Comparison of ENCODE assay signal across 8 cellular contexts in genomic region chr18:3262234-3263171, GRCh38. TPM values are rescaled to one million over a fixed set of nuclear protein-coding genes. Genes with fewer than 3 reads are reported as not detected.
DNase-seq lines count a peak whose midpoint lies in the region; ATAC-seq and TF ChIP-seq lines count a peak whose summit lies in the region.

No MANE protein-coding gene starts in this region.

- H3K4me1 Mint-ChIP-seq in T-helper 2 cell treated with Interferon-gamma antibody and Interleukin-4, amounts not matched to agents 5 μg/mL and 100 μg/mL, for 36 hours (ENCODE audit: low read depth): peaks cover 77% of the 10 kb centered on the region
- H3K4me1 Mint-ChIP-seq in dendritic cell treated with granulocyte-macrophage colony-stimulating factor and Interleukin-4, amounts not matched to agents 40 ng/mL and 50 ng/mL, for 4 days (ENCODE audit: low read depth): peaks cover 62% of the 10 kb centered on the region
- H3K4me1 Mint-ChIP-seq in memory B cell: peaks cover 51% of the 10 kb centered on the region

- intact Hi-C loops in dendritic cell treated with granulocyte-macrophage colony-stimulating factor and Interleukin-4, amounts not matched to agents 40 ng/mL and 50 ng/mL, for 4 days (cut with micrococcal nuclease): no loop called here

- peaks cover 38 to 61% of the 10 kb centered on the region in 2 donors for H3K4me1 ChIP-seq in thoracic aorta (ENCODE audit: control insufficient read depth in 1 of 2, low read depth in 2 of 2)

- H3K27ac Mint-ChIP-seq in T-helper 2 cell treated with Interferon-gamma antibody and Interleukin-4, amounts not matched to agents 5 μg/mL and 100 μg/mL, for 36 hours: peak overlapping the region; percentile 99
- peak overlapping the region; percentile 99 for H3K27ac Mint-ChIP-seq in dendritic cell treated with granulocyte-macrophage colony-stimulating factor and Interleukin-4, amounts not matched to agents 40 ng/mL and 50 ng/mL, for 4 days
- peak overlapping the region; percentile 98 for H3K27ac Mint-ChIP-seq in memory B cell

- H3K9me3 ChIP-seq in thoracic aorta: no peaks in the 10 kb centered on the region

- no peaks in the 10 kb centered on the region for H3K27me3 Mint-ChIP-seq in T-helper 2 cell treated with Interferon-gamma antibody and Interleukin-4, amounts not matched to agents 5 μg/mL and 100 μg/mL, for 36 hours (ENCODE audit: low read depth)
- no peaks in the 10 kb centered on the region for H3K27me3 Mint-ChIP-seq in dendritic cell treated with granulocyte-macrophage colony-stimulating factor and Interleukin-4, amounts not matched to agents 40 ng/mL and 50 ng/mL, for 4 days
- H3K27me3 Mint-ChIP-seq in memory B cell: no peaks in the 10 kb centered on the region

- DNase-seq in NK-92 treated with Interleukin-12 subunit alpha and Interleukin-12 subunit beta, amount 100 ng/mL, for 24 hours (lab: John Stamatoyannopoulos, UW): peak; percentile 22
- DNase-seq in NK-92 (lab: John Stamatoyannopoulos, UW; ENCODE audit: unreplicated experiment) (no peak), memory B cell (ENCODE audit: low spot score in 2 of 2) (peak; percentile 14 to 43), thoracic aorta (ENCODE audit: low spot score) (no peak), H4 (ENCODE audit: low spot score) (no peak)
- no peak for DNase-seq in T-helper 2 cell treated with Interferon-gamma antibody and Interleukin-4, amounts not matched to agents 5 μg/mL and 100 μg/mL, for 36 hours (ENCODE audit: low spot score)

- no peaks in the 10 kb centered on the region for H3K9me3 Mint-ChIP-seq in T-helper 2 cell treated with Interferon-gamma antibody and Interleukin-4, amounts not matched to agents 5 μg/mL and 100 μg/mL, for 36 hours
- no peaks in the 10 kb centered on the region for H3K9me3 Mint-ChIP-seq in dendritic cell treated with granulocyte-macrophage colony-stimulating factor and Interleukin-4, amounts not matched to agents 40 ng/mL and 50 ng/mL, for 4 days
- no peaks in the 10 kb centered on the region for H3K9me3 Mint-ChIP-seq in memory B cell

- peak overlapping the region; percentile 96 for H3K4me3 Mint-ChIP-seq in T-helper 2 cell treated with Interferon-gamma antibody and Interleukin-4, amounts not matched to agents 5 μg/mL and 100 μg/mL, for 36 hours
- peak overlapping the region; percentile 89 for H3K4me3 Mint-ChIP-seq in dendritic cell treated with granulocyte-macrophage colony-stimulating factor and Interleukin-4, amounts not matched to agents 40 ng/mL and 50 ng/mL, for 4 days
- H3K4me3 Mint-ChIP-seq in memory B cell: peak overlapping the region; percentile 90

- H3K36me3 Mint-ChIP-seq in T-helper 2 cell treated with Interferon-gamma antibody and Interleukin-4, amounts not matched to agents 5 μg/mL and 100 μg/mL, for 36 hours (ENCODE audit: low read depth): peaks cover 41% of the 10 kb centered on the region
- peaks cover 35% of the 10 kb centered on the region for H3K36me3 Mint-ChIP-seq in dendritic cell treated with granulocyte-macrophage colony-stimulating factor and Interleukin-4, amounts not matched to agents 40 ng/mL and 50 ng/mL, for 4 days (ENCODE audit: low read depth)
- peaks cover 7% of the 10 kb centered on the region for H3K36me3 Mint-ChIP-seq in memory B cell

- ATAC-seq in HG03135 (IDR thresholded peaks at IDR 0.05; ENCODE audit: unreplicated experiment) (peak; percentile 23), memory B cell (ENCODE audit: low read depth) (peak; percentile 24), thoracic aorta (ENCODE audit: insufficient number of reproducible peaks, low FRiP score, low read depth) (no peak)

- H3K27me3 ChIP-seq in thoracic aorta (replicated peaks; ENCODE audit: insufficient read depth): no peaks in the 10 kb centered on the region

- H3K4me3 ChIP-seq in thoracic aorta: peak overlapping the region; percentile 76

- peak overlapping the region; percentile 98 to 99 for H3K27ac ChIP-seq in thoracic aorta

- TF ChIP-seq CTCF in thoracic aorta (IDR thresholded peaks at IDR 0.05): no peak

- H3K36me3 ChIP-seq in thoracic aorta: peaks cover 16% of the 10 kb centered on the region

RNA-seq across cellular contexts. Expression of gene MYL12B, which starts 0.6 kb away (rescaled TPM):
- total RNA-seq in thoracic aorta: 100 to 1,000 TPM; 208 to 328 TPM
- 460 and 468 TPM in 2 replicates for total RNA-seq in H4 (2014; rRNA removed; shearing (Covaris generic))

RNA-seq across cellular contexts. Expression of gene MYL12A, which starts 14.9 kb away (rescaled TPM):
- 100 to 1,000 TPM; 451 to 800 TPM for total RNA-seq in thoracic aorta
- 437 and 447 TPM in 2 replicates for total RNA-seq in H4 (2014; rRNA removed; shearing (Covaris generic))

RNA-seq across cellular contexts. Expression of gene MYOM1, which starts 42.7 kb away (rescaled TPM):
- total RNA-seq in thoracic aorta: 10 to 100 TPM; 16.1 to 27.2 TPM
- 0.02 TPM in 1 of 2 replicates, not detected in the other for total RNA-seq in H4 (2014; rRNA removed; shearing (Covaris generic))

Comparison
In these comparisons a context has a peak if more than half of its experiments do, and no peak if none do; other contexts are left out.
1. DNase-seq: peak in NK-92 treated with Interleukin-12 subunit alpha and Interleukin-12 subunit beta, amount 100 ng/mL, for 24 hours (single experiment) and memory B cell (2 of 2); none in NK-92 (single experiment), T-helper 2 cell treated with Interferon-gamma antibody and Interleukin-4, amounts not matched to agents 5 μg/mL and 100 μg/mL, for 36 hours (single experiment), thoracic aorta (single experiment) and H4 (single experiment).
2. RNA of gene MYOM1, which starts 42.7 kb away (total RNA-seq): 16.1 to 27.2 TPM in thoracic aorta; 0.02 TPM in H4; every median in the first group is over 10 times any median in the second.
3. Peak in every context shown above with its lines, with median percentiles within 50 percentile points of each other: H3K27ac Mint-ChIP-seq and H3K4me3 Mint-ChIP-seq.